In the genomic region with DNA sequence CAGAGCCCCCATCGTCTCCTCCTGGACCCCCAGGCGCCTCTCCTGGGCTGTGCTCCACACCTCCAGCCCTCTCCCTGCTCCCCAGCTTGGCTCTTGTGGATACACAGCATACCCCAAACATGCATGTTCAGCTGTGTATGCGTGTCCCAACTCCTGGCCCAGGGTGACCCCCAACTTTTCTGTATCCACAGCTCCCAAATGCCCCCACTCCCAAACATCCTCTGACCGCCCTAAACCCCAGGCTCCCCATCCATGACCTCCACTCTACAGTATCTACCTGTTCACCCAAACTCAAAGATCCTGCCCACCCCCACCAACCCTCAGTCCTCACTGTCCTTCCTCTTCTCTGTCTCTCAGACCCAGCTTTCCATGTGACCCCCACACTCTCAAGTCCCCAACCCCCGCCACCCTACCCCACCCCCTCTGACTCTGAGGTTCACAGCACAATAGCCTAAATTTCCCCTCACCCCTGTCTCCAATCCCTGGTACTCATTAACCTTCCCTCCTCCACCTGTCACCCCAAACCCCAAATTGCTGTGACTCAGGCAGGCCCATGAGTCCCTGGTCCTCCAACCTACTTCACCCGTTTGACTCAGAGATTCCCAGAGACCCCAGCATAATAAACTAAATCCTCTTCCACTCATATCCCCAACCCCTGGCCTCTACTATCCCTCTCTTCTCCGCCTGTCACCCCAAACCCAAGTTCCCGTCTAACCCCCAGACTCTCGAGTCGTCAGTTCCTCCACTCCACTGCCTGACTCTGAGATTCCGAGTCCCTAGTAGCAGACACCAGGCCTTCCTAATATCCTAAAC, we compare ENCODE assay signal across 8 cellular contexts. TPM values are rescaled to one million over a fixed set of nuclear protein-coding genes. Genes with fewer than 3 reads are reported as not detected.
DNase-seq lines count a peak whose midpoint lies in the region; ATAC-seq, FAIRE-seq and TF ChIP-seq lines count a peak whose summit lies in the region.

No MANE protein-coding gene starts in this region.

- TF ChIP-seq CTCF in A549 (IDR thresholded peaks at IDR 0.05), result no peak

- TF ChIP-seq RAD21 in A549 (conservative IDR thresholded peaks at IDR 0.05 in 1 of 2, IDR thresholded peaks at IDR 0.05 in 1 of 2), result no peak

- H3K4me1 Mint-ChIP-seq in central memory CD8-positive, alpha-beta T cell, result peaks cover 80% of the 10 kb centered on the region

- H3K4me1 ChIP-seq in A549 (peaks cover 42% of the 10 kb centered on the region), mucosa of stomach (ENCODE audit: control insufficient read depth, insufficient read depth, low read length) (peaks cover 44% of the 10 kb centered on the region)

- H3K9ac ChIP-seq in mucosa of stomach (ENCODE audit: low read length), result peak overlapping the region; percentile 93

- WGBS in A549 (ENCODE audit: missing lambda C conversion rate), result 28% methylated on average over 10 of the region's 11 CpGs

- peak overlapping the region; percentile 96 for H3K4me3 Mint-ChIP-seq in central memory CD8-positive, alpha-beta T cell

- peaks cover 37% of the 10 kb centered on the region for H3K36me3 Mint-ChIP-seq in central memory CD8-positive, alpha-beta T cell (ENCODE audit: insufficient read depth)

- ATAC-seq in A549, result no peak
- ATAC-seq in central memory CD8-positive, alpha-beta T cell (replicated peaks; ENCODE audit: extremely low read depth, poor library complexity, severe bottlenecking), result no peak

- H3K4me2 ChIP-seq in A549, result peak overlapping the region; percentile 94

- H3K9me3 ChIP-seq in A549, result no peaks in the 10 kb centered on the region
- no peaks in the 10 kb centered on the region for H3K9me3 ChIP-seq in mucosa of stomach (ENCODE audit: control insufficient read depth, low read length)

- CTCF ChIA-PET in A549 (lab: Yijun Ruan, JAX), result interaction anchor here (1.0 to 1.5 kb wide), 2 partner anchors 38 kb away, joined by 3 to 18 read pairs; a partner anchor contains a TSS

- peak overlapping the region; percentile 94 for H3K27ac Mint-ChIP-seq in central memory CD8-positive, alpha-beta T cell (ENCODE audit: low read depth)

- no peak for TF ChIP-seq EP300 in A549 (IDR thresholded peaks at IDR 0.05)

- no peak for FAIRE-seq in A549 (lab: Jason Lieb, UNC)

- peaks cover under 1% of the 10 kb centered on the region for H3K36me3 ChIP-seq in mucosa of stomach (ENCODE audit: control insufficient read depth, insufficient read depth, low read length)

- H3K27me3 ChIP-seq in mucosa of stomach (ENCODE audit: control insufficient read depth, insufficient read depth, low read length), result no peaks in the 10 kb centered on the region

- POLR2A ChIA-PET in A549 (lab: Yijun Ruan, JAX), result interaction anchor here (0.6 to 2.9 kb wide), 4 partner anchors 13 to 44 kb away, joined by 3 to 37 read pairs (median 6); a partner anchor contains a TSS

- no peaks in the 10 kb centered on the region for H3K9me3 Mint-ChIP-seq in central memory CD8-positive, alpha-beta T cell

- TF ChIP-seq POLR2A in A549 (IDR thresholded peaks at IDR 0.05; ENCODE audit: low read length), result no peak

- peak overlapping the region; percentile 95 to 99 for H3K27ac ChIP-seq in A549

- H3K4me3 ChIP-seq in A549, result peak overlapping the region; percentile 78
- peak overlapping the region; percentile 99 for H3K4me3 ChIP-seq in Jurkat, Clone E6-1 (ENCODE audit: low read length)
- H3K4me3 ChIP-seq in mucosa of stomach (ENCODE audit: low read length), result peak overlapping the region; percentile 80

- no peak for DNase-seq in A549 (ENCODE audit: low read depth in 1 of 2, low spot score in 1 of 2)
- no peak for DNase-seq in Jurkat, Clone E6-1 (ENCODE audit: low read depth, low spot score)
- no peak for DNase-seq in central memory CD8-positive, alpha-beta T cell (ENCODE audit: low spot score in 2 of 2)
- DNase-seq in stimulated activated CD4-positive, alpha-beta T cell treated with anti-CD3 and anti-CD28 coated beads, Interleukin-1b, Interleukin-23, amount 100 ng/mL, for 48 hours, result no peak
- DNase-seq in D341Med (ENCODE audit: low spot score), result no peak
- DNase-seq in inferior parietal cortex (ENCODE audit: extremely low spot score), result no peak
- DNase-seq in activated CD4-positive, CD25-positive, alpha-beta regulatory T cell (lab: John Stamatoyannopoulos, UW), result no peak

- no peaks in the 10 kb centered on the region for H3K27me3 Mint-ChIP-seq in central memory CD8-positive, alpha-beta T cell

TF ChIP-seq in A549, 52 proteins besides CTCF, POLR2A, EP300 and RAD21 (continues in another document):
- TF ChIP-seq TP53 (CRISPR knock-in tag; IDR thresholded peaks at IDR 0.05) (no peak), CBX2 (IDR thresholded peaks at IDR 0.05; ENCODE audit: borderline replicate concordance, low read depth) (no peak), CBX8 (IDR thresholded peaks at IDR 0.05) (no peak), FOXS1 (CRISPR knock-in tag; IDR thresholded peaks at IDR 0.05) (no peak), MAZ (IDR thresholded peaks at IDR 0.05; ENCODE audit: borderline replicate concordance, low read depth, low read length) (no peak), NPAS2 (CRISPR knock-in tag; IDR thresholded peaks at IDR 0.05; ENCODE audit: borderline replicate concordance) (no peak)
- TF ChIP-seq, protein P1, sequence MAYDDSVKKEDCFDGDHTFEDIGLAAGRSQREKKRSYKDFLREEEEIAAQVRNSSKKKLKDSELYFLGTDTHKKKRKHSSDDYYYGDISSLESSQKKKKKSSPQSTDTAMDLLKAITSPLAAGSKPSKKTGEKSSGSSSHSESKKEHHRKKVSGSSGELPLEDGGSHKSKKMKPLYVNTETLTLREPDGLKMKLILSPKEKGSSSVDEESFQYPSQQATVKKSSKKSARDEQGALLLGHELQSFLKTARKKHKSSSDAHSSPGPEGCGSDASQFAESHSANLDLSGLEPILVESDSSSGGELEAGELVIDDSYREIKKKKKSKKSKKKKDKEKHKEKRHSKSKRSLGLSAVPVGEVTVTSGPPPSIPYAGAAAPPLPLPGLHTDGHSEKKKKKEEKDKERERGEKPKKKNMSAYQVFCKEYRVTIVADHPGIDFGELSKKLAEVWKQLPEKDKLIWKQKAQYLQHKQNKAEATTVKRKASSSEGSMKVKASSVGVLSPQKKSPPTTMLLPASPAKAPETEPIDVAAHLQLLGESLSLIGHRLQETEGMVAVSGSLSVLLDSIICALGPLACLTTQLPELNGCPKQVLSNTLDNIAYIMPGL (CRISPR knock-in tag; IDR thresholded peaks at IDR 0.05; ENCODE audit: borderline replicate concordance), result no peak
- TF ChIP-seq, protein P2, sequence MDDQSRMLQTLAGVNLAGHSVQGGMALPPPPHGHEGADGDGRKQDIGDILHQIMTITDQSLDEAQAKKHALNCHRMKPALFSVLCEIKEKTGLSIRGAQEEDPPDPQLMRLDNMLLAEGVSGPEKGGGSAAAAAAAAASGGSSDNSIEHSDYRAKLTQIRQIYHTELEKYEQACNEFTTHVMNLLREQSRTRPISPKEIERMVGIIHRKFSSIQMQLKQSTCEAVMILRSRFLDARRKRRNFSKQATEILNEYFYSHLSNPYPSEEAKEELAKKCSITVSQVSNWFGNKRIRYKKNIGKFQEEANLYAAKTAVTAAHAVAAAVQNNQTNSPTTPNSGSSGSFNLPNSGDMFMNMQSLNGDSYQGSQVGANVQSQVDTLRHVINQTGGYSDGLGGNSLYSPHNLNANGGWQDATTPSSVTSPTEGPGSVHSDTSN (IDR thresholded peaks at IDR 0.05), result no peak

RNA-seq across cellular contexts. Expression of a gene that starts 1.0 kb away (rescaled TPM):
- 185 and 190 TPM in 2 replicates for polyA plus RNA-seq in A549 (2011; rRNA removed)
- polyA plus RNA-seq in A549 (2012; cell fraction: cytosol; rRNA removed), result 137 and 162 TPM in 2 replicates
- 124 and 127 TPM in 2 replicates for polyA plus RNA-seq in A549 (2012; cell fraction: nucleus; rRNA removed)
- 135 to 139 TPM (median 137 TPM) in 3 replicates for polyA plus RNA-seq in A549 (2017; fragmentation: RNase III; extraction: RNeasy Plus Mini Kit Qiagen cat#74134 plus additional on column Dnase treatment)
- polyA minus RNA-seq in A549 (2011; rRNA and poly(A)+ RNA removed), result 210 and 218 TPM in 2 replicates
- polyA plus RNA-seq in Jurkat, Clone E6-1 (2012; ENCODE audit: insufficient read depth, insufficient read length), result 165 TPM

RNA-seq across cellular contexts. Expression of a gene that starts 2.6 kb away (rescaled TPM):
- 223 and 280 TPM in 2 replicates for polyA plus RNA-seq in A549 (2011; rRNA removed)
- 234 and 296 TPM in 2 replicates for polyA plus RNA-seq in A549 (2012; cell fraction: cytosol; rRNA removed)
- 118 and 141 TPM in 2 replicates for polyA plus RNA-seq in A549 (2012; cell fraction: nucleus; rRNA removed)
- 192 to 227 TPM (median 198 TPM) in 3 replicates for polyA plus RNA-seq in A549 (2017; fragmentation: RNase III; extraction: RNeasy Plus Mini Kit Qiagen cat#74134 plus additional on column Dnase treatment)
- 198 and 245 TPM in 2 replicates for polyA minus RNA-seq in A549 (2011; rRNA and poly(A)+ RNA removed)
- polyA plus RNA-seq in Jurkat, Clone E6-1 (2012; ENCODE audit: insufficient read depth, insufficient read length), result 188 TPM

RNA-seq across cellular contexts. Expression of a gene that starts 13.6 kb away (rescaled TPM):
- 576 and 735 TPM in 2 replicates for polyA plus RNA-seq in A549 (2011; rRNA removed)
- polyA plus RNA-seq in A549 (2012; cell fraction: cytosol; rRNA removed), result 1,530 and 1,851 TPM in 2 replicates
- polyA plus RNA-seq in A549 (2012; cell fraction: nucleus; rRNA removed), result 2,680 and 4,180 TPM in 2 replicates
- 656 to 743 TPM (median 666 TPM) in 3 replicates for polyA plus RNA-seq in A549 (2017; fragmentation: RNase III; extraction: RNeasy Plus Mini Kit Qiagen cat#74134 plus additional on column Dnase treatment)
- 1,927 and 2,378 TPM in 2 replicates for polyA minus RNA-seq in A549 (2011; rRNA and poly(A)+ RNA removed)
- 1,014 TPM for polyA plus RNA-seq in Jurkat, Clone E6-1 (2012; ENCODE audit: insufficient read depth, insufficient read length)

RNA-seq across cellular contexts. Expression of a gene that starts 15.7 kb away (rescaled TPM):
- polyA plus RNA-seq in A549 (2011; rRNA removed) (19.5 and 20.3 TPM in 2 replicates), A549 (2017; fragmentation: RNase III; extraction: RNeasy Plus Mini Kit Qiagen cat#74134 plus additional on column Dnase treatment) (19.1 to 21.7 TPM (median 20.3 TPM) in 3 replicates)
- 26.2 and 35.9 TPM in 2 replicates for polyA plus RNA-seq in A549 (2012; cell fraction: cytosol; rRNA removed)
- 246 and 401 TPM in 2 replicates for polyA plus RNA-seq in A549 (2012; cell fraction: nucleus; rRNA removed)
- 18.7 and 18.9 TPM in 2 replicates for polyA minus RNA-seq in A549 (2011; rRNA and poly(A)+ RNA removed)
- 13.9 TPM for polyA plus RNA-seq in Jurkat, Clone E6-1 (2012; ENCODE audit: insufficient read depth, insufficient read length)

RNA-seq across cellular contexts. Expression of a gene that starts 37.8 kb away (rescaled TPM):
- polyA plus RNA-seq in A549 (2011; rRNA removed) (6.2 and 6.4 TPM in 2 replicates), A549 (2017; fragmentation: RNase III; extraction: RNeasy Plus Mini Kit Qiagen cat#74134 plus additional on column Dnase treatment) (11.8 to 14.3 TPM (median 13.4 TPM) in 3 replicates)
- polyA plus RNA-seq in A549 (2012; cell fraction: cytosol; rRNA removed), result 14.2 and 19.4 TPM in 2 replicates
- polyA plus RNA-seq in A549 (2012; cell fraction: nucleus; rRNA removed), result 28.8 and 41.9 TPM in 2 replicates
- 4.7 and 7.5 TPM in 2 replicates for polyA minus RNA-seq in A549 (2011; rRNA and poly(A)+ RNA removed)
- 16.5 TPM for polyA plus RNA-seq in Jurkat, Clone E6-1 (2012; ENCODE audit: insufficient read depth, insufficient read length)
